In genomic region chr7:18659746-18660145, GRCh38 we compare ENCODE assay signal across 21 cellular contexts.
"Had no signal": no experiment of that assay in that cellular context is flagged by ENCODE, and none has a peak within 500 bp of the region (broad histone marks: within the 10 kb centered on the region; RNA-seq: fewer than 3 reads in every experiment).

No MANE protein-coding gene starts in this region.

- H3K36me3 ChIP-seq: adrenal gland, Peyer's patch, SJCRH30 had no signal

- DNase-seq: activated CD4-positive, alpha-beta T cell treated with anti-CD3 and anti-CD28 coated beads for 4 hours; activated CD8-positive, alpha-beta memory T cell treated with anti-CD3 and anti-CD28 coated beads, Interleukin-2, amount 50 U/mL, for 48 hours; activated CD8-positive, alpha-beta T cell treated with anti-CD3 and anti-CD28 coated beads, Interleukin-2, amount 10 ng/mL, durations not matched to agents 7 days and 5 days; activated naive CD4-positive, alpha-beta T cell treated with anti-CD3 and anti-CD28 coated beads, Interleukin-2, amount 50 U/mL, for 16 hours; activated naive CD8-positive, alpha-beta T cell treated with anti-CD3 and anti-CD28 coated beads, Interleukin-2, amount 10 ng/mL, durations not matched to agents 7 days and 5 days; activated T-cell treated with anti-CD3 and anti-CD28 coated beads, Interleukin-2, amount 50 U/mL, for 1 hour; adrenal gland; anterior cingulate cortex; KBM-7; NCI-H1048; NCI-H1930; NCI-H2171; NCI-H226; NCI-H510A; NCI-H526 treated with DMSO at 0.1 percent for 48 hours; NK-92 treated with Interleukin-12 subunit alpha and Interleukin-12 subunit beta, amount 100 ng/mL, for 24 hours; Peyer's patch; Right ventricle myocardium superior; SJCRH30 had no signal

- H3K4me1 ChIP-seq: Peyer's patch, SJCRH30 had no signal

- ATAC-seq: activated CD4-positive, CD25-positive, alpha-beta regulatory T cell treated with anti-CD3 and anti-CD28 coated beads, Interleukin-2, amount 50 U/mL, for 24 hours; activated CD8-positive, alpha-beta T cell treated with anti-CD3 and anti-CD28 coated beads, Interleukin-2, amount 10 ng/mL, durations not matched to agents 7 days and 5 days had no signal

- H3K27me3 ChIP-seq: adrenal gland, Peyer's patch, SJCRH30 had no signal

- H3K27ac ChIP-seq: adrenal gland, Peyer's patch, RWPE1, SJCRH30 had no signal

- H3K4me3 ChIP-seq: adrenal gland, Peyer's patch, SJCRH30 had no signal

- H3K9me3 ChIP-seq: adrenal gland, Peyer's patch, SJCRH30 had no signal
